In genomic region chr20:20369353-20370086, GRCh38 we compare ENCODE assay signal across 8 cellular contexts. TPM values are rescaled to one million over a fixed set of nuclear protein-coding genes. Genes with fewer than 3 reads are reported as not detected.
A peak's percentile ranks its signal among the peaks of the same experiment; 100 is the strongest.
DNase-seq lines count a peak whose midpoint lies in the region; ATAC-seq and TF ChIP-seq lines count a peak whose summit lies in the region.

No MANE protein-coding gene starts in this region.

- in situ Hi-C loops in transverse colon (cut with MboI; ENCODE audit: low pct_ligation_motif_present in 1 of 4, low pct_unique_long_range_greater_than_20kb in 1 of 4, low sequenced_read_pairs in 3 of 4) = loop anchor here in 3 of 4 donors (25.0 kb wide), 1 partner anchor 193 kb away; no protein-coding TSS in a partner anchor

- no peak for DNase-seq in BE2C
- peak; percentile 66 for DNase-seq in WTC11 (ENCODE audit: low spot score)
- peak; percentile 36 for DNase-seq in transverse colon
- DNase-seq in cortex of kidney (lab: John Stamatoyannopoulos, UW) = no peak

- peaks cover 50% of the 10 kb centered on the region for H3K27me3 ChIP-seq in BE2C
- H3K27me3 ChIP-seq in transverse colon = peaks cover 98% of the 10 kb centered on the region

- no peak overlapping the region for H3K27ac ChIP-seq in transverse colon

- peaks cover under 1% of the 10 kb centered on the region; the same call in 1 of the 2 replicates for H3K9me3 Mint-ChIP-seq in WTC11

- H3K4me1 Mint-ChIP-seq in WTC11 = peaks cover 51% of the 10 kb centered on the region

- H3K4me3 ChIP-seq in BE2C (ENCODE audit: low read depth, low read length) (peak overlapping the region; percentile 44), iPS-18c (ENCODE audit: insufficient read depth, low read depth, low read length) (peak overlapping the region; percentile 40), transverse colon (peak overlapping the region in 3 of 4 donors; percentile 5 to 43 (median 23))

- H3K27ac Mint-ChIP-seq in WTC11 = peak overlapping the region; percentile 17; the same call in 1 of the 2 replicates

- no peak for TF ChIP-seq EP300 in transverse colon (IDR thresholded peaks at IDR 0.05; ENCODE audit: low read depth)

- ATAC-seq in GM18868 (IDR thresholded peaks at IDR 0.05; ENCODE audit: unreplicated experiment) (peak; percentile 23), WTC11 (peak; percentile 21), GM18517 (IDR thresholded peaks at IDR 0.05; ENCODE audit: unreplicated experiment) (no peak), GM21825 (IDR thresholded peaks at IDR 0.05; ENCODE audit: unreplicated experiment) (no peak)

- 2% methylated on average over 35 of the region's 69 CpGs; no CpG with 5 or more reads in 1 of the 2 donors for WGBS in transverse colon (ENCODE audit: low coverage in 1 of 2), 2 donors

- H3K36me3 ChIP-seq in BE2C (no peaks in the 10 kb centered on the region), transverse colon (no peaks in the 10 kb centered on the region)

- POLR2A ChIA-PET in WTC11 (lab: Charles Lee) = no interaction called here

- H3K36me3 Mint-ChIP-seq in WTC11 = no peaks in the 10 kb centered on the region

- H3K9me3 ChIP-seq in BE2C (no peaks in the 10 kb centered on the region), iPS-18c (ENCODE audit: control insufficient read depth, insufficient read depth, low read length) (no peaks in the 10 kb centered on the region), transverse colon (no peaks in the 10 kb centered on the region)

- H3K27me3 Mint-ChIP-seq in WTC11 (ENCODE audit: low read depth) = peaks cover 83% of the 10 kb centered on the region

- CTCF ChIA-PET in WTC11 (lab: Charles Lee) = interaction anchor here (0.7 to 3.4 kb wide), 7 partner anchors 42 to 239 kb away, joined by 3 to 23 read pairs (median 4); no protein-coding TSS in a partner anchor

- no peaks in the 10 kb centered on the region for H3K4me1 ChIP-seq in BE2C
- H3K4me1 ChIP-seq in transverse colon = peaks cover 4 to 30% (median 22%) of the 10 kb centered on the region in 4 donors

- intact Hi-C loops in transverse colon (cut with DNase I; ENCODE audit: low total_unique reads) = loop anchor here (10.0 kb wide), 1 partner anchor 195 kb away; no protein-coding TSS in a partner anchor

- no peak for TF ChIP-seq POLR2A in transverse colon (IDR thresholded peaks at IDR 0.05)

- peak overlapping the region; percentile 80 for H3K4me3 Mint-ChIP-seq in WTC11

- TF ChIP-seq CTCF in BE2C (IDR thresholded peaks at IDR 0.05; ENCODE audit: low read depth, low read length) = no peak
- TF ChIP-seq CTCF in WTC11 (IDR thresholded peaks at IDR 0.05) = no peak
- TF ChIP-seq CTCF in transverse colon (IDR thresholded peaks at IDR 0.05) = no peak

TF ChIP-seq in WTC11, 78 proteins besides CTCF, POLR2A, EP300 and RAD21 (continues in another document):
- TF ChIP-seq ZNF138 (CRISPR knock-in tag; conservative IDR thresholded peaks at IDR 0.05) = no peak
- TF ChIP-seq ZNF416 (CRISPR knock-in tag; IDR thresholded peaks at IDR 0.05) = no peak
- TF ChIP-seq SMAD3 (CRISPR knock-in tag; IDR thresholded peaks at IDR 0.05; ENCODE audit: borderline replicate concordance) = no peak
- peak; percentile 57; the same call in 1 of the 2 replicates for TF ChIP-seq FOXP4 (CRISPR knock-in tag; IDR thresholded peaks at IDR 0.05)
- TF ChIP-seq TCF7 (CRISPR knock-in tag; IDR thresholded peaks at IDR 0.05; ENCODE audit: low read depth) = no peak
- no peak for TF ChIP-seq EMX1 (CRISPR knock-in tag; IDR thresholded peaks at IDR 0.05)
- peak; percentile 65; the same call in 1 of the 2 replicates for TF ChIP-seq NFE2L1 (CRISPR knock-in tag; IDR thresholded peaks at IDR 0.05)
- TF ChIP-seq CREM (CRISPR knock-in tag; IDR thresholded peaks at IDR 0.05) = no peak
- no peak for TF ChIP-seq USF1 (CRISPR knock-in tag; IDR thresholded peaks at IDR 0.05)
- TF ChIP-seq FOXJ3 (CRISPR knock-in tag; IDR thresholded peaks at IDR 0.05; ENCODE audit: borderline replicate concordance) = no peak
- 0 out of 2 replicates have a peak, but pooled peaks have one; percentile 38 for TF ChIP-seq FOXK1 (CRISPR knock-in tag; IDR thresholded peaks at IDR 0.05)
- no peak for TF ChIP-seq E2F4 (CRISPR knock-in tag; IDR thresholded peaks at IDR 0.05; ENCODE audit: borderline replicate concordance, low read depth)
- TF ChIP-seq PREB (CRISPR knock-in tag; IDR thresholded peaks at IDR 0.05; ENCODE audit: borderline replicate concordance) = no peak
- TF ChIP-seq NFYB (CRISPR knock-in tag; conservative IDR thresholded peaks at IDR 0.05; ENCODE audit: low read depth) = no peak
- TF ChIP-seq PRRX2 (CRISPR knock-in tag; IDR thresholded peaks at IDR 0.05) = no peak
- TF ChIP-seq ZNF317 (CRISPR knock-in tag; IDR thresholded peaks at IDR 0.05; ENCODE audit: borderline replicate concordance, low read depth) = no peak
- no peak for TF ChIP-seq PRDM15 (CRISPR knock-in tag; IDR thresholded peaks at IDR 0.05)

RNA-seq across cellular contexts. Expression of gene INSM1, which starts 1.6 kb away (rescaled TPM):
- polyA plus RNA-seq in BE2C (2012; ENCODE audit: insufficient read depth, insufficient read length, low read depth) = 0.71 TPM
- 3.3 to 4.4 TPM (median 3.6 TPM) in 3 replicates for total RNA-seq in WTC11 (2021)
- total RNA-seq in transverse colon = 1 to 10 TPM in 2 of 4 donors, under 1 TPM in 2; 0.60 to 3.0 (median 1.4) TPM

Comparison
In these comparisons a context has a peak if more than half of its experiments do, and no peak if none do; other contexts are left out.
1. DNase-seq: peak in WTC11 (single experiment) and transverse colon (single experiment); none in BE2C (single experiment) and cortex of kidney (single experiment).
2. ATAC-seq: peak in GM18868 (single experiment) and WTC11 (single experiment); none in GM18517 (single experiment) and GM21825 (single experiment).
3. Peak in every context shown above with its lines, with median percentiles within 50 percentile points of each other: H3K4me3 ChIP-seq.